12 cellular contexts compared by ENCODE assay signal in genomic region chrX:110172215-110172614, GRCh38.
A peak's percentile ranks its signal among the peaks of the same experiment; 100 is the strongest.
DNase-seq lines count a peak whose midpoint lies in the region; ATAC-seq and TF ChIP-seq lines count a peak whose summit lies in the region.
"Had no signal": no experiment of that assay in that cellular context is flagged by ENCODE, and none has a peak within 500 bp of the region (broad histone marks: within the 10 kb centered on the region; RNA-seq: fewer than 3 reads in every experiment).

No MANE protein-coding gene starts in this region.

- no peaks in the 10 kb centered on the region for H3F3A ChIP-seq in SK-N-SH (replicated peaks; ENCODE audit: insufficient read depth)

- H3K9me3 ChIP-seq in naive thymus-derived CD4-positive, alpha-beta T cell (ENCODE audit: control insufficient read depth in 2 of 3, low read length in 3 of 3), result no peaks in the 10 kb centered on the region
- H3K9me3 ChIP-seq in SK-N-SH (no peaks in the 10 kb centered on the region), MG63 (no peaks in the 10 kb centered on the region)

- peak overlapping the region; percentile 11 for H3K27ac Mint-ChIP-seq in activated CD4-positive, alpha-beta T cell treated with anti-CD3 and anti-CD28 coated beads, Interleukin-2, amount 10 ng/mL, durations not matched to agents 24 days and 14 days
- peak overlapping the region in 1 of 9 donors; percentile 35 for H3K27ac Mint-ChIP-seq in naive thymus-derived CD4-positive, alpha-beta T cell

- no peaks in the 10 kb centered on the region for H3K27me3 ChIP-seq in naive thymus-derived CD4-positive, alpha-beta T cell (ENCODE audit: control insufficient read depth in 2 of 2, insufficient read depth in 2 of 2, low read length in 2 of 2)
- H3K27me3 ChIP-seq in SK-N-SH (ENCODE audit: insufficient read depth) (no peaks in the 10 kb centered on the region), MG63 (no peaks in the 10 kb centered on the region)

- WGBS in SK-N-SH (ENCODE audit: low lambda C conversion rate), result 67% methylated on average over 7 of the region's 10 CpGs

- no peaks in the 10 kb centered on the region for H3K9me2 ChIP-seq in SK-N-SH

- CTCF ChIA-PET in naive thymus-derived CD4-positive, alpha-beta T cell (lab: Charles Lee), result no interaction called here
- CTCF ChIA-PET in SK-N-SH (lab: Yijun Ruan, JAX), result interaction anchor here (1.5 kb wide), 1 partner anchor 12 kb away, joined by 5 read pairs; no protein-coding TSS in a partner anchor

- no peaks in the 10 kb centered on the region for H3K9me3 Mint-ChIP-seq in activated CD4-positive, alpha-beta T cell treated with anti-CD3 and anti-CD28 coated beads, Interleukin-2, amount 10 ng/mL, durations not matched to agents 24 days and 14 days
- no peaks in the 10 kb centered on the region for H3K9me3 Mint-ChIP-seq in naive thymus-derived CD4-positive, alpha-beta T cell
- H3K9me3 Mint-ChIP-seq: stimulated activated naive CD8-positive, alpha-beta T cell treated with anti-CD3 and anti-CD28 coated beads, Interleukin-15, amount 100 ng/mL, for 72 hours had no signal

- no peak overlapping the region for H3K4me3 ChIP-seq in naive thymus-derived CD4-positive, alpha-beta T cell (ENCODE audit: low read length)
- no peak overlapping the region for H3K4me3 ChIP-seq in SK-N-SH (ENCODE audit: low read depth in 2 of 2, low read length in 1 of 2)
- no peak overlapping the region for H3K4me3 ChIP-seq in MG63
- H3K4me3 ChIP-seq: SK-N-MC had no signal

- H3K4me1 ChIP-seq in naive thymus-derived CD4-positive, alpha-beta T cell (ENCODE audit: control insufficient read depth in 2 of 2, insufficient read depth in 2 of 2, low read length in 2 of 2), result no peaks in the 10 kb centered on the region
- H3K4me1 ChIP-seq in SK-N-SH (ENCODE audit: control insufficient read depth in 1 of 2, insufficient read depth in 2 of 2, low read depth in 1 of 2, low read length in 1 of 2), result no peaks in the 10 kb centered on the region; a peak in 1 of 4 replicates

- H3K27ac ChIP-seq in naive thymus-derived CD4-positive, alpha-beta T cell (ENCODE audit: low read depth, low read length), result no peak overlapping the region
- no peak overlapping the region for H3K27ac ChIP-seq in SK-N-SH (ENCODE audit: low read depth in 2 of 2, low read length in 1 of 2)
- H3K27ac ChIP-seq: SK-N-MC had no signal

- intact Hi-C loops in activated CD4-positive, alpha-beta T cell treated with anti-CD3 and anti-CD28 coated beads, Interleukin-2, amount 10 ng/mL, durations not matched to agents 24 days and 14 days (cut with micrococcal nuclease), result no loop called here
- intact Hi-C loops in naive thymus-derived CD4-positive, alpha-beta T cell (cut with micrococcal nuclease), result no loop called here

- TF ChIP-seq RAD21 in SK-N-SH (IDR thresholded peaks at IDR 0.05; ENCODE audit: low read length), result no peak

- peaks cover 2% of the 10 kb centered on the region for H3K4me1 Mint-ChIP-seq in activated CD4-positive, alpha-beta T cell treated with anti-CD3 and anti-CD28 coated beads, Interleukin-2, amount 10 ng/mL, durations not matched to agents 24 days and 14 days
- peaks cover 0 to 7% (median 0%) of the 10 kb centered on the region in 7 donors for H3K4me1 Mint-ChIP-seq in naive thymus-derived CD4-positive, alpha-beta T cell
- H3K4me1 Mint-ChIP-seq: stimulated activated naive CD8-positive, alpha-beta T cell treated with anti-CD3 and anti-CD28 coated beads, Interleukin-15, amount 100 ng/mL, for 72 hours had no signal

- H3K9ac ChIP-seq in SK-N-SH, result no peak overlapping the region

- H2AFZ ChIP-seq in SK-N-SH (ENCODE audit: low read depth), result no peak overlapping the region

- no peaks in the 10 kb centered on the region for H4K20me1 ChIP-seq in SK-N-SH (ENCODE audit: insufficient read depth)

- no peak for TF ChIP-seq EP300 in SK-N-SH (IDR thresholded peaks at IDR 0.05; ENCODE audit: borderline replicate concordance in 1 of 2, low read depth in 1 of 2, low read length in 1 of 2)

- POLR2A ChIA-PET in naive thymus-derived CD4-positive, alpha-beta T cell (lab: Charles Lee), result no interaction called here
- POLR2A ChIA-PET in SK-N-SH (lab: Yijun Ruan, JAX), result no interaction called here

- H3K27me3 Mint-ChIP-seq in activated CD4-positive, alpha-beta T cell treated with anti-CD3 and anti-CD28 coated beads, Interleukin-2, amount 10 ng/mL, durations not matched to agents 24 days and 14 days, result no peaks in the 10 kb centered on the region
- H3K27me3 Mint-ChIP-seq in naive thymus-derived CD4-positive, alpha-beta T cell, result no peaks in the 10 kb centered on the region
- H3K27me3 Mint-ChIP-seq: stimulated activated naive CD8-positive, alpha-beta T cell treated with anti-CD3 and anti-CD28 coated beads, Interleukin-15, amount 100 ng/mL, for 72 hours had no signal

- TF ChIP-seq CTCF in SK-N-SH (IDR thresholded peaks at IDR 0.05), result no peak

- no peak for DNase-seq in activated CD4-positive, alpha-beta T cell treated with anti-CD3 and anti-CD28 coated beads, Interleukin-2, amount 10 ng/mL, durations not matched to agents 24 days and 14 days
- no peak for DNase-seq in activated CD4-positive, alpha-beta T cell treated with anti-CD3 and anti-CD28 coated beads, Interleukin-2, amount 50 U/mL, for 48 hours
- no peak for DNase-seq in naive thymus-derived CD4-positive, alpha-beta T cell
- no peak for DNase-seq in SK-N-SH
- DNase-seq in NCI-H345 (lab: John Stamatoyannopoulos, UW), result no peak
- DNase-seq in MG63, result no peak
- DNase-seq: activated effector memory CD4-positive, alpha-beta T cell treated with Interleukin-2 at 50 U/mL for 16 hours; effector memory CD4-positive, alpha-beta T cell; stimulated activated naive CD8-positive, alpha-beta T cell treated with anti-CD3 and anti-CD28 coated beads, Interleukin-15, amount 100 ng/mL, for 72 hours had no signal

- ATAC-seq in GM21825 (IDR thresholded peaks at IDR 0.05; ENCODE audit: unreplicated experiment) (peak; percentile 98), HG03460 (IDR thresholded peaks at IDR 0.05; ENCODE audit: unreplicated experiment) (peak; percentile 98)
- peak; percentile 41 for ATAC-seq in naive thymus-derived CD4-positive, alpha-beta T cell
- ATAC-seq: stimulated activated naive CD8-positive, alpha-beta T cell treated with anti-CD3 and anti-CD28 coated beads, Interleukin-15, amount 100 ng/mL, for 72 hours had no signal

- no peak overlapping the region for H3K4me2 ChIP-seq in SK-N-SH

- peaks cover 0 to 11% (median 0%) of the 10 kb centered on the region in 3 experiments for H3K36me3 ChIP-seq in naive thymus-derived CD4-positive, alpha-beta T cell (ENCODE audit: control insufficient read depth in 2 of 3, insufficient read depth in 3 of 3, low read length in 3 of 3)
- H3K36me3 ChIP-seq in SK-N-SH (replicated peaks in 1 of 2; ENCODE audit: control insufficient read depth in 1 of 2, insufficient read depth in 2 of 2, low read length in 1 of 2) (no peaks in the 10 kb centered on the region), MG63 (no peaks in the 10 kb centered on the region)

- H3K4me3 Mint-ChIP-seq in activated CD4-positive, alpha-beta T cell treated with anti-CD3 and anti-CD28 coated beads, Interleukin-2, amount 10 ng/mL, durations not matched to agents 24 days and 14 days, result no peak overlapping the region
- H3K4me3 Mint-ChIP-seq in naive thymus-derived CD4-positive, alpha-beta T cell, result no peak overlapping the region
- H3K4me3 Mint-ChIP-seq: stimulated activated naive CD8-positive, alpha-beta T cell treated with anti-CD3 and anti-CD28 coated beads, Interleukin-15, amount 100 ng/mL, for 72 hours had no signal

- no peaks in the 10 kb centered on the region for H3K79me2 ChIP-seq in SK-N-SH (ENCODE audit: insufficient read depth)

- H3K36me3 Mint-ChIP-seq in activated CD4-positive, alpha-beta T cell treated with anti-CD3 and anti-CD28 coated beads, Interleukin-2, amount 10 ng/mL, durations not matched to agents 24 days and 14 days (ENCODE audit: low read depth), result peaks cover 10% of the 10 kb centered on the region
- H3K36me3 Mint-ChIP-seq in naive thymus-derived CD4-positive, alpha-beta T cell, result peaks cover 0 to 8% (median 4%) of the 10 kb centered on the region in 5 donors

TF ChIP-seq in SK-N-SH, 30 proteins besides CTCF, POLR2A, EP300 and RAD21 (continues in another document):
- no peak for TF ChIP-seq SMC3 (IDR thresholded peaks at IDR 0.05; ENCODE audit: low read depth, low read length)
- no peak for TF ChIP-seq ZBTB33 (IDR thresholded peaks at IDR 0.05; ENCODE audit: borderline replicate concordance, low read depth)
- TF ChIP-seq MXI1 (IDR thresholded peaks at IDR 0.05; ENCODE audit: low read depth, low read length), result no peak
- TF ChIP-seq USF1 (IDR thresholded peaks at IDR 0.05; ENCODE audit: borderline replicate concordance, low read depth), result no peak
- no peak for TF ChIP-seq GABPA (IDR thresholded peaks at IDR 0.05; ENCODE audit: low read depth)
- no peak for TF ChIP-seq TEAD4 (IDR thresholded peaks at IDR 0.05; ENCODE audit: borderline replicate concordance, insufficient read depth)
- TF ChIP-seq, protein P1, sequence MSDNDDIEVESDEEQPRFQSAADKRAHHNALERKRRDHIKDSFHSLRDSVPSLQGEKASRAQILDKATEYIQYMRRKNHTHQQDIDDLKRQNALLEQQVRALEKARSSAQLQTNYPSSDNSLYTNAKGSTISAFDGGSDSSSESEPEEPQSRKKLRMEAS (IDR thresholded peaks at IDR 0.05; ENCODE audit: low read depth), result no peak
- no peak for TF ChIP-seq CHD2 (IDR thresholded peaks at IDR 0.05; ENCODE audit: low read length, partially characterized antibody)
- no peak for TF ChIP-seq YY1 (IDR thresholded peaks at IDR 0.05; ENCODE audit: low read depth)

Comparison
In these comparisons a context has a peak if more than half of its experiments do, and no peak if none do; other contexts are left out.
1. ATAC-seq: peak in every context shown above with its lines; median percentile 98 in GM21825; 98 in HG03460; 41 in naive thymus-derived CD4-positive, alpha-beta T cell.